ENCODE assay signal across 8 cellular contexts in genomic region chr22:46734830-46735453, GRCh38. TPM values are rescaled to one million over a fixed set of nuclear protein-coding genes. Genes with fewer than 3 reads are reported as not detected.
DNase-seq lines count a peak whose midpoint lies in the region; ATAC-seq and TF ChIP-seq lines count a peak whose summit lies in the region.

No MANE protein-coding gene starts in this region.

- no peaks in the 10 kb centered on the region for H3K9me2 ChIP-seq in DOHH2 (replicated peaks; ENCODE audit: control insufficient read depth, low read length)

- H3K4me3 ChIP-seq in DOHH2 (ENCODE audit: low read length) (peak overlapping the region; percentile 90), heart right ventricle (peak overlapping the region in 6 of 10 donors; percentile 2 to 97 (median 90))

- H3F3A ChIP-seq in DOHH2 (ENCODE audit: control insufficient read depth, insufficient read depth) = peaks cover 3% of the 10 kb centered on the region; the same call in 1 of the 2 replicates

- H3K4me2 ChIP-seq in DOHH2 (ENCODE audit: low read length) = peak overlapping the region; percentile 92

- DNase-seq in NCI-H526 treated with DMSO at 0.1 percent for 48 hours (lab: John Stamatoyannopoulos, UW) = peak; percentile 65
- peak; percentile 71 for DNase-seq in activated CD8-positive, alpha-beta memory T cell treated with anti-CD3 and anti-CD28 coated beads, Interleukin-2, amount 50 U/mL, for 48 hours
- DNase-seq in heart right ventricle = no peak
- peak; percentile 57 to 61 for DNase-seq in stimulated activated CD4-positive, alpha-beta T cell treated with anti-CD3 and anti-CD28 coated beads, Interleukin-2, amount 100 ng/mL, for 24 hours
- no peak for DNase-seq in NCI-H1930 (lab: John Stamatoyannopoulos, UW)
- DNase-seq in AG20443 (ENCODE audit: low spot score) = no peak

- TF ChIP-seq CTCF in DOHH2 (IDR thresholded peaks at IDR 0.05; ENCODE audit: low read depth, low read length, poor library complexity, severe bottlenecking) = no peak
- no peak for TF ChIP-seq CTCF in heart right ventricle (IDR thresholded peaks at IDR 0.05)

- peaks cover 70% of the 10 kb centered on the region for H3K79me2 ChIP-seq in DOHH2 (ENCODE audit: control insufficient read depth, low read length)

- WGBS in heart right ventricle, 2 donors = 19 to 24% methylated on average over 12 of the region's 12 CpGs

- H3K9me3 ChIP-seq in DOHH2 (ENCODE audit: control insufficient read depth, insufficient read depth, low read length) = no peaks in the 10 kb centered on the region
- H3K9me3 ChIP-seq in heart right ventricle = no peaks in the 10 kb centered on the region

- H3K36me3 ChIP-seq in DOHH2 (ENCODE audit: control insufficient read depth, low read length) (peaks cover 15% of the 10 kb centered on the region), heart right ventricle (peaks cover 0 to 22% (median 0%) of the 10 kb centered on the region in 9 donors)

- peaks cover 12% of the 10 kb centered on the region; the same call in 1 of the 2 replicates for H4K20me1 ChIP-seq in DOHH2 (ENCODE audit: control insufficient read depth, insufficient read depth, low read depth, low read length)

- ATAC-seq in heart right ventricle (peak in 1 of 8 donors; percentile 3), GM21515 (IDR thresholded peaks at IDR 0.05; ENCODE audit: unreplicated experiment) (no peak)

- H3K27me3 ChIP-seq in DOHH2 (ENCODE audit: control insufficient read depth, low read length) (0 out of 2 replicates have a peak, but pooled peaks cover 2% of the 10 kb centered on the region), heart right ventricle (no peaks in the 10 kb centered on the region)

- intact Hi-C loops in heart right ventricle (cut with DNase I) = loop anchor here in 7 of 10 donors (5.0 to 10.0 kb wide), 5 partner anchors 48 to 380 kb away; no protein-coding TSS in a partner anchor

- peak overlapping the region; percentile 74 for H3K27ac ChIP-seq in DOHH2 (ENCODE audit: low read depth, low read length)
- H3K27ac ChIP-seq in heart right ventricle = peak overlapping the region; percentile 51 to 99 (median 98)

- H3K4me1 ChIP-seq in DOHH2 (ENCODE audit: control insufficient read depth, low read length) = peaks cover 46% of the 10 kb centered on the region
- peaks cover 46 to 91% (median 87%) of the 10 kb centered on the region in 9 donors for H3K4me1 ChIP-seq in heart right ventricle

RNA-seq across cellular contexts. Expression of gene CERK, which starts 3.1 kb away (rescaled TPM):
- 10 to 100 TPM; 50.9 to 97.0 (median 74.2) TPM for total RNA-seq in heart right ventricle
- 10 to 100 TPM; 21.5 to 55.3 TPM for polyA plus RNA-seq in heart right ventricle

RNA-seq across cellular contexts. Expression of gene TBC1D22A, which starts 27.5 kb away (rescaled TPM):
- 10 to 100 TPM; 14.6 to 27.9 (median 18.0) TPM for total RNA-seq in heart right ventricle
- 10 to 100 TPM in 1 of 2 donors, 1 to 10 TPM in 1; 7.2 to 13.2 TPM for polyA plus RNA-seq in heart right ventricle

Comparison
In these comparisons a context has a peak if more than half of its experiments do, and no peak if none do; other contexts are left out.
1. DNase-seq: peak in NCI-H526 treated with DMSO at 0.1 percent for 48 hours (single experiment), activated CD8-positive, alpha-beta memory T cell treated with anti-CD3 and anti-CD28 coated beads, Interleukin-2, amount 50 U/mL, for 48 hours (single experiment) and stimulated activated CD4-positive, alpha-beta T cell treated with anti-CD3 and anti-CD28 coated beads, Interleukin-2, amount 100 ng/mL, for 24 hours (2 of 2); none in heart right ventricle (0 of 2), NCI-H1930 (0 of 2) and AG20443 (single experiment).